8 cellular contexts compared by ENCODE assay signal in genomic region chr3:9946112-9947024, GRCh38. TPM values are rescaled to one million over a fixed set of nuclear protein-coding genes. Genes with fewer than 3 reads are reported as not detected.
DNase-seq lines count a peak whose midpoint lies in the region; ATAC-seq, FAIRE-seq and TF ChIP-seq lines count a peak whose summit lies in the region.

No MANE protein-coding gene starts in this region.

- H3K36me3 Mint-ChIP-seq in natural killer cell treated with Interleukin-12 subunit alpha and Interleukin-12 subunit beta and Interleukin-15 and Interleukin-18, amount 100 ng/mL, for 72 hours: no peaks in the 10 kb centered on the region
- H3K36me3 Mint-ChIP-seq in stimulated activated memory B cell treated with anti-CD40 and anti-IgM and Interleukin-4, amounts not matched to agents 10 μg/mL and 1 μg/mL and 100 μg/mL, for 72 hours: peaks cover 24% of the 10 kb centered on the region

- CTCF ChIA-PET in RWPE1 (lab: Yijun Ruan, JAX): interaction anchor here (0.6 to 1.9 kb wide), 22 partner anchors 8 to 254 kb away, joined by 3 to 9 read pairs (median 4); partner anchors contain the start of genes EMC3 and RPUSD3

- H3K27me3 Mint-ChIP-seq in natural killer cell treated with Interleukin-12 subunit alpha and Interleukin-12 subunit beta and Interleukin-15 and Interleukin-18, amount 100 ng/mL, for 72 hours: no peaks in the 10 kb centered on the region
- H3K27me3 Mint-ChIP-seq in stimulated activated memory B cell treated with anti-CD40 and anti-IgM and Interleukin-4, amounts not matched to agents 10 μg/mL and 1 μg/mL and 100 μg/mL, for 72 hours: no peaks in the 10 kb centered on the region

- POLR2A ChIA-PET in RWPE1 (lab: Yijun Ruan, JAX; ENCODE audit: low non-redundant PET): interaction anchor here (0.6 to 1.0 kb wide), 4 partner anchors 13 to 292 kb away, joined by 3 to 6 read pairs (median 4); partner anchors contain the start of gene CRELD1

- H3K4me3 Mint-ChIP-seq in natural killer cell treated with Interleukin-12 subunit alpha and Interleukin-12 subunit beta and Interleukin-15 and Interleukin-18, amount 100 ng/mL, for 72 hours: peak overlapping the region; percentile 80
- H3K4me3 Mint-ChIP-seq in stimulated activated memory B cell treated with anti-CD40 and anti-IgM and Interleukin-4, amounts not matched to agents 10 μg/mL and 1 μg/mL and 100 μg/mL, for 72 hours: peak overlapping the region; percentile 78

- TF ChIP-seq CTCF in D721Med (IDR thresholded peaks at IDR 0.05; ENCODE audit: insufficient read depth, missing control alignments) (peak; percentile 75), RWPE1 (conservative IDR thresholded peaks at IDR 0.05; ENCODE audit: low read depth) (peak; percentile 80)

- H3K27ac ChIP-seq in RWPE1: peak overlapping the region; percentile 84

- peak; percentile 49 for ATAC-seq in HG03442 (IDR thresholded peaks at IDR 0.05; ENCODE audit: unreplicated experiment)
- peak; percentile 92 to 95 for ATAC-seq in natural killer cell treated with Interleukin-12 subunit alpha and Interleukin-12 subunit beta and Interleukin-15 and Interleukin-18, amount 100 ng/mL, for 72 hours
- peak; percentile 76 for ATAC-seq in stimulated activated memory B cell treated with anti-CD40 and anti-IgM and Interleukin-4, amounts not matched to agents 10 μg/mL and 1 μg/mL and 100 μg/mL, for 72 hours

- DNase-seq in D721Med (ENCODE audit: insufficient read length, low spot score) (peak; percentile 82), RWPE1 (ENCODE audit: low spot score) (peak; percentile 65), activated gamma-delta T cell treated with Interleukin-2 at 50 U/mL for 16 hours (peak; percentile 80), fibroblast of the conjunctiva (ENCODE audit: low read depth) (peak; percentile 88), GDM1 (lab: John Stamatoyannopoulos, UW) (no peak)
- peak; percentile 93 for DNase-seq in natural killer cell treated with Interleukin-12 subunit alpha and Interleukin-12 subunit beta and Interleukin-15 and Interleukin-18, amount 100 ng/mL, for 72 hours (ENCODE audit: low spot score)

- H3K9me3 Mint-ChIP-seq in natural killer cell treated with Interleukin-12 subunit alpha and Interleukin-12 subunit beta and Interleukin-15 and Interleukin-18, amount 100 ng/mL, for 72 hours: no peaks in the 10 kb centered on the region
- no peaks in the 10 kb centered on the region for H3K9me3 Mint-ChIP-seq in stimulated activated memory B cell treated with anti-CD40 and anti-IgM and Interleukin-4, amounts not matched to agents 10 μg/mL and 1 μg/mL and 100 μg/mL, for 72 hours

- peaks cover 6 to 13% of the 10 kb centered on the region in 2 donors for H3K4me1 Mint-ChIP-seq in natural killer cell treated with Interleukin-12 subunit alpha and Interleukin-12 subunit beta and Interleukin-15 and Interleukin-18, amount 100 ng/mL, for 72 hours (ENCODE audit: low read depth in 2 of 2)
- H3K4me1 Mint-ChIP-seq in stimulated activated memory B cell treated with anti-CD40 and anti-IgM and Interleukin-4, amounts not matched to agents 10 μg/mL and 1 μg/mL and 100 μg/mL, for 72 hours: peaks cover 20% of the 10 kb centered on the region

- no peak for FAIRE-seq in D721Med (lab: Jason Lieb, UNC)

- peak overlapping the region; percentile 71 to 85 for H3K27ac Mint-ChIP-seq in natural killer cell treated with Interleukin-12 subunit alpha and Interleukin-12 subunit beta and Interleukin-15 and Interleukin-18, amount 100 ng/mL, for 72 hours
- peak overlapping the region; percentile 73 for H3K27ac Mint-ChIP-seq in stimulated activated memory B cell treated with anti-CD40 and anti-IgM and Interleukin-4, amounts not matched to agents 10 μg/mL and 1 μg/mL and 100 μg/mL, for 72 hours

RNA-seq across cellular contexts. Expression of gene PRRT3, which starts 5.8 kb away (rescaled TPM):
- total RNA-seq in natural killer cell treated with Interleukin-12 subunit alpha and Interleukin-12 subunit beta and Interleukin-15 and Interleukin-18, amount 100 ng/mL, for 72 hours: 10 to 100 TPM; 13.4 to 13.7 TPM

RNA-seq across cellular contexts. Expression of gene CRELD1, which starts 12.7 kb away (rescaled TPM):
- total RNA-seq in natural killer cell treated with Interleukin-12 subunit alpha and Interleukin-12 subunit beta and Interleukin-15 and Interleukin-18, amount 100 ng/mL, for 72 hours: 10 to 100 TPM; 22.8 to 29.7 TPM

RNA-seq across cellular contexts. Expression of gene IL17RC, which starts 29.5 kb away (rescaled TPM):
- under 1 TPM; 0.57 to 0.92 TPM for total RNA-seq in natural killer cell treated with Interleukin-12 subunit alpha and Interleukin-12 subunit beta and Interleukin-15 and Interleukin-18, amount 100 ng/mL, for 72 hours

RNA-seq across cellular contexts. Expression of gene EMC3, which starts 40.3 kb away (rescaled TPM):
- total RNA-seq in natural killer cell treated with Interleukin-12 subunit alpha and Interleukin-12 subunit beta and Interleukin-15 and Interleukin-18, amount 100 ng/mL, for 72 hours: 10 to 100 TPM; 62.5 to 65.8 TPM

RNA-seq across cellular contexts. Expression of gene IL17RE, which starts 43.7 kb away (rescaled TPM):
- 1 to 10 TPM in 1 of 2 donors, under 1 TPM in 1; 0.48 to 1.9 TPM for total RNA-seq in natural killer cell treated with Interleukin-12 subunit alpha and Interleukin-12 subunit beta and Interleukin-15 and Interleukin-18, amount 100 ng/mL, for 72 hours
